1 cellular context compared by ENCODE assay signal in the genomic region with DNA sequence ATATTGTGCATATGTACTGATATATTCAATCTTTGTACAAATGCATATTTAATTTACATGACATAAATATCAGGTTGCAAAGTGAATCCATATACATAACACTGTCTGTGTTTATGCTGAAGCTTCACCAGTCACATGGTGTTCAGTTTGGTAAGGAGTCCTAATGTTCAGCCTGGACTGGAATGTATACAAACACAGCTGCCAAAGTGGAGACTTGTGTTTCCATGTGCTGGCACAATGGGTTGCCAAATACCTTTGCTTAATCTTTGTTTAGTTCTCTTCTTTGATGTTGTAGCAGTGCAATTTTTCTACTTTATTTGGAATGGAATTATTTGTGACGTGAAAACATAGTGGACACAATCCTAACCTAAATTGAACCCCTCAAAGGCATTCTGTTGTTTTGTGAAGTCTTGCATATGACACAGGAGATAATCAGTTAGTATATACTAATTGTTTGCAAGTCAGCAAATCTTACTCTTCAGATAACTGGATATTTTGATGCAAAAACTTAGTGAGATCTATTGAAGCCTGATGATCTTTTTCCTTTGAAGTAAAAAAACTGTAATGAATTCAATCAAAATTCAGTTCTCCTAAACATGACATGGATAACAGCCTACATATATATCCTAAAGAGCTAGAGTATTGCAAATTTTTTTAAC.
TF ChIP-seq lines count a peak whose summit lies in the region.

No MANE protein-coding gene starts in this region.

TF ChIP-seq in HepG2, 621 proteins besides CTCF, POLR2A, EP300 and RAD21 (continues in another document):
- TF ChIP-seq ZNF432 (CRISPR knock-in tag; IDR thresholded peaks at IDR 0.05; ENCODE audit: borderline replicate concordance) (no peak), NR0B2 (CRISPR knock-in tag; IDR thresholded peaks at IDR 0.05) (no peak), RXRB (CRISPR knock-in tag; IDR thresholded peaks at IDR 0.05; ENCODE audit: borderline replicate concordance) (peak; percentile 46), KDM2A (CRISPR knock-in tag; IDR thresholded peaks at IDR 0.05; ENCODE audit: borderline replicate concordance, low read depth) (no peak), U2AF2 (IDR thresholded peaks at IDR 0.05; ENCODE audit: low read depth, low read length) (no peak), KDM3A (CRISPR knock-in tag; IDR thresholded peaks at IDR 0.05; ENCODE audit: low read depth) (no peak), ZNF367 (CRISPR knock-in tag; IDR thresholded peaks at IDR 0.05; ENCODE audit: borderline replicate concordance) (no peak), ZNF7 (CRISPR knock-in tag; IDR thresholded peaks at IDR 0.05) (no peak), ZNF34 (CRISPR knock-in tag; IDR thresholded peaks at IDR 0.05; ENCODE audit: borderline replicate concordance) (no peak), ATF6 (CRISPR knock-in tag; conservative IDR thresholded peaks at IDR 0.05) (no peak), GABPB1 (CRISPR knock-in tag; IDR thresholded peaks at IDR 0.05) (no peak), KDM1A (CRISPR knock-in tag; IDR thresholded peaks at IDR 0.05) (no peak), AKNA (CRISPR knock-in tag; IDR thresholded peaks at IDR 0.05; ENCODE audit: borderline replicate concordance) (no peak), HOXD1 (CRISPR knock-in tag; IDR thresholded peaks at IDR 0.05) (no peak), RFXAP (CRISPR knock-in tag; IDR thresholded peaks at IDR 0.05; ENCODE audit: borderline replicate concordance) (no peak), ZFP91 (CRISPR knock-in tag; IDR thresholded peaks at IDR 0.05; ENCODE audit: borderline replicate concordance) (no peak), RBFOX2 (IDR thresholded peaks at IDR 0.05; ENCODE audit: low read depth, low read length) (no peak), RXRA (CRISPR knock-in tag; IDR thresholded peaks at IDR 0.05) (no peak; the same call in 1 of the 2 replicates), E2F2 (CRISPR knock-in tag; IDR thresholded peaks at IDR 0.05; ENCODE audit: borderline replicate concordance) (no peak), ZNF143 (CRISPR knock-in tag; IDR thresholded peaks at IDR 0.05) (no peak), NFKBIZ (CRISPR knock-in tag; IDR thresholded peaks at IDR 0.05) (no peak), RARA (CRISPR knock-in tag; IDR thresholded peaks at IDR 0.05) (no peak), KDM5A (IDR thresholded peaks at IDR 0.05; ENCODE audit: borderline replicate concordance, low read length) (no peak), ZNF350 (CRISPR knock-in tag; IDR thresholded peaks at IDR 0.05; ENCODE audit: borderline replicate concordance, low read depth) (no peak), DZIP1 (CRISPR knock-in tag; IDR thresholded peaks at IDR 0.05) (no peak), SOX6 (IDR thresholded peaks at IDR 0.05) (no peak), SOX6 (CRISPR knock-in tag; IDR thresholded peaks at IDR 0.05) (peak; percentile 90), MBNL3 (CRISPR knock-in tag; conservative IDR thresholded peaks at IDR 0.05) (no peak), ZNF775 (CRISPR knock-in tag; IDR thresholded peaks at IDR 0.05; ENCODE audit: borderline replicate concordance) (no peak), RORA (CRISPR knock-in tag; IDR thresholded peaks at IDR 0.05) (no peak), MED1 (CRISPR knock-in tag; IDR thresholded peaks at IDR 0.05) (peak; percentile 50)
- TF ChIP-seq, protein P1, sequence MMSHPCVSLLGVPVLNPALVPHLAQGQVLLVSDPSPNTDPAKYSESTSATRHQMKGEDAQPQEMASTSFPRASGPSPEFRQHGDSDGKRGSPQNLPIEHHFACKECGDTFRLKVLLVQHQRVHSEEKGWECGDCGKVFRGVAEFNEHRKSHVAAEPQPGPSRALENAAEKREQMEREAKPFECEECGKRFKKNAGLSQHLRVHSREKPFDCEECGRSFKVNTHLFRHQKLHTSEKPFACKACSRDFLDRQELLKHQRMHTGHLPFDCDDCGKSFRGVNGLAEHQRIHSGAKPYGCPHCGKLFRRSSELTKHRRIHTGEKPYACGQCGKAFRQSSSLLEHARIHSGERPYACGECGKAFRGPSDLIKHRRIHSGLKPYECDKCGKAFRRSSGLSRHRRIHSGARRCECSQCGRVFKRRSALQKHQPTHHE (CRISPR knock-in tag; IDR thresholded peaks at IDR 0.05; ENCODE audit: borderline replicate concordance) = no peak
- TF ChIP-seq, protein P2, sequence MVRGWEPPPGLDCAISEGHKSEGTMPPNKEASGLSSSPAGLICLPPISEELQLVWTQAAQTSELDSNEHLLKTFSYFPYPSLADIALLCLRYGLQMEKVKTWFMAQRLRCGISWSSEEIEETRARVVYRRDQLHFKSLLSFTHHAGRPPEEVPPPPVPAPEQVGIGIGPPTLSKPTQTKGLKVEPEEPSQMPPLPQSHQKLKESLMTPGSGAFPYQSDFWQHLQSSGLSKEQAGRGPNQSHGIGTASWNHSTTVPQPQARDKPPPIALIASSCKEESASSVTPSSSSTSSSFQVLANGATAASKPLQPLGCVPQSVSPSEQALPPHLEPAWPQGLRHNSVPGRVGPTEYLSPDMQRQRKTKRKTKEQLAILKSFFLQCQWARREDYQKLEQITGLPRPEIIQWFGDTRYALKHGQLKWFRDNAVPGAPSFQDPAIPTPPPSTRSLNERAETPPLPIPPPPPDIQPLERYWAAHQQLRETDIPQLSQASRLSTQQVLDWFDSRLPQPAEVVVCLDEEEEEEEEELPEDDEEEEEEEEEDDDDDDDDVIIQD (CRISPR knock-in tag; IDR thresholded peaks at IDR 0.05; ENCODE audit: low read depth) = peak; percentile 52; the same call in 1 of the 2 replicates
- TF ChIP-seq, protein P3, sequence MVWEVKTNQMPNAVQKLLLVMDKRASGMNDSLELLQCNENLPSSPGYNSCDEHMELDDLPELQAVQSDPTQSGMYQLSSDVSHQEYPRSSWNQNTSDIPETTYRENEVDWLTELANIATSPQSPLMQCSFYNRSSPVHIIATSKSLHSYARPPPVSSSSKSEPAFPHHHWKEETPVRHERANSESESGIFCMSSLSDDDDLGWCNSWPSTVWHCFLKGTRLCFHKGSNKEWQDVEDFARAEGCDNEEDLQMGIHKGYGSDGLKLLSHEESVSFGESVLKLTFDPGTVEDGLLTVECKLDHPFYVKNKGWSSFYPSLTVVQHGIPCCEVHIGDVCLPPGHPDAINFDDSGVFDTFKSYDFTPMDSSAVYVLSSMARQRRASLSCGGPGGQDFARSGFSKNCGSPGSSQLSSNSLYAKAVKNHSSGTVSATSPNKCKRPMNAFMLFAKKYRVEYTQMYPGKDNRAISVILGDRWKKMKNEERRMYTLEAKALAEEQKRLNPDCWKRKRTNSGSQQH (CRISPR knock-in tag; IDR thresholded peaks at IDR 0.05; ENCODE audit: low read depth) = no peak
- TF ChIP-seq, protein P4, sequence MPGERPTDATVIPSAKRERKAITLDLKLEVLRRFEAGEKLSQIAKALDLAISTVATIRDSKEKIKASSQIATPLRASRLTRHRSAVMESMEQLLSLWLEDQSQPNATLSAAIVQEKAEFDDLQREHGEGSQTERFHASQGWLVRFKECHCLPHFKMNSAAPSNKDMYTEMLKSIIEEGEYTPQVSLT (CRISPR knock-in tag; IDR thresholded peaks at IDR 0.05; ENCODE audit: borderline replicate concordance, low read depth) = no peak
